Comparison of ENCODE assay signal across 18 cellular contexts in genomic region chr11:119910650-119911049, GRCh38.
"Had no signal": no experiment of that assay in that cellular context is flagged by ENCODE, and none has a peak within 500 bp of the region (broad histone marks: within the 10 kb centered on the region; RNA-seq: fewer than 3 reads in every experiment).

No MANE protein-coding gene starts in this region.

- H3K36me3 ChIP-seq: thoracic aorta had no signal

- H3K4me1 Mint-ChIP-seq: naive thymus-derived CD4-positive, alpha-beta T cell; stimulated activated effector memory CD8-positive, alpha-beta T cell treated with anti-CD3 and anti-CD28 coated beads, Interleukin-12 subunit alpha, Interleukin-12 subunit beta, amount 100 ng/mL, for 72 hours had no signal

- H3K9me3 Mint-ChIP-seq: type B pancreatic cell had no signal

- H3K4me3 Mint-ChIP-seq: endodermal cell; naive thymus-derived CD4-positive, alpha-beta T cell; nephron progenitor cell; stimulated activated effector memory CD8-positive, alpha-beta T cell treated with anti-CD3 and anti-CD28 coated beads, Interleukin-12 subunit alpha, Interleukin-12 subunit beta, amount 100 ng/mL, for 72 hours; type B pancreatic cell had no signal

- H3K4me3 ChIP-seq: hepatocyte, smooth muscle cell, thoracic aorta had no signal

- H3K27ac ChIP-seq: foreskin keratinocyte, hepatocyte, thoracic aorta had no signal

- H3K4me1 ChIP-seq: foreskin keratinocyte had no signal

- DNase-seq: dermis blood vessel endothelial cell; effector CD4-positive, alpha-beta T cell; endodermal cell; erythroblast; foreskin keratinocyte; kidney; mammary epithelial cell; naive thymus-derived CD4-positive, alpha-beta T cell; nephron progenitor cell; right cardiac atrium; stimulated activated CD4-positive, alpha-beta T cell treated with anti-CD3 and anti-CD28 coated beads, Interleukin-4, amount 100 ng/mL, for 1 hour; stimulated activated CD8-positive, alpha-beta memory T cell treated with anti-CD3 and anti-CD28 coated beads, Interleukin-4, amount 100 ng/mL, for 48 hours; stimulated activated naive CD8-positive, alpha-beta T cell treated with anti-CD3 and anti-CD28 coated beads, Interleukin-15, Interleukin-2, amounts not matched to agents 100 U/mL and 50 U/mL, for 24 hours had no signal

- H3K36me3 Mint-ChIP-seq: naive thymus-derived CD4-positive, alpha-beta T cell; stimulated activated effector memory CD8-positive, alpha-beta T cell treated with anti-CD3 and anti-CD28 coated beads, Interleukin-12 subunit alpha, Interleukin-12 subunit beta, amount 100 ng/mL, for 72 hours; type B pancreatic cell had no signal

- H3K9me3 ChIP-seq: thoracic aorta had no signal

- ATAC-seq: foreskin keratinocyte; naive thymus-derived CD4-positive, alpha-beta T cell; right cardiac atrium; stimulated activated effector memory CD8-positive, alpha-beta T cell treated with anti-CD3 and anti-CD28 coated beads, Interleukin-12 subunit alpha, Interleukin-12 subunit beta, amount 100 ng/mL, for 72 hours; stimulated activated naive CD8-positive, alpha-beta T cell treated with anti-CD3 and anti-CD28 coated beads, Interleukin-15, Interleukin-2, amounts not matched to agents 100 U/mL and 50 U/mL, for 24 hours had no signal

- H3K27ac Mint-ChIP-seq: endodermal cell; naive thymus-derived CD4-positive, alpha-beta T cell; nephron progenitor cell; stimulated activated effector memory CD8-positive, alpha-beta T cell treated with anti-CD3 and anti-CD28 coated beads, Interleukin-12 subunit alpha, Interleukin-12 subunit beta, amount 100 ng/mL, for 72 hours; type B pancreatic cell had no signal

- H3K27me3 ChIP-seq: hepatocyte had no signal
